Comparison of ENCODE assay signal across 8 cellular contexts in the genomic region with DNA sequence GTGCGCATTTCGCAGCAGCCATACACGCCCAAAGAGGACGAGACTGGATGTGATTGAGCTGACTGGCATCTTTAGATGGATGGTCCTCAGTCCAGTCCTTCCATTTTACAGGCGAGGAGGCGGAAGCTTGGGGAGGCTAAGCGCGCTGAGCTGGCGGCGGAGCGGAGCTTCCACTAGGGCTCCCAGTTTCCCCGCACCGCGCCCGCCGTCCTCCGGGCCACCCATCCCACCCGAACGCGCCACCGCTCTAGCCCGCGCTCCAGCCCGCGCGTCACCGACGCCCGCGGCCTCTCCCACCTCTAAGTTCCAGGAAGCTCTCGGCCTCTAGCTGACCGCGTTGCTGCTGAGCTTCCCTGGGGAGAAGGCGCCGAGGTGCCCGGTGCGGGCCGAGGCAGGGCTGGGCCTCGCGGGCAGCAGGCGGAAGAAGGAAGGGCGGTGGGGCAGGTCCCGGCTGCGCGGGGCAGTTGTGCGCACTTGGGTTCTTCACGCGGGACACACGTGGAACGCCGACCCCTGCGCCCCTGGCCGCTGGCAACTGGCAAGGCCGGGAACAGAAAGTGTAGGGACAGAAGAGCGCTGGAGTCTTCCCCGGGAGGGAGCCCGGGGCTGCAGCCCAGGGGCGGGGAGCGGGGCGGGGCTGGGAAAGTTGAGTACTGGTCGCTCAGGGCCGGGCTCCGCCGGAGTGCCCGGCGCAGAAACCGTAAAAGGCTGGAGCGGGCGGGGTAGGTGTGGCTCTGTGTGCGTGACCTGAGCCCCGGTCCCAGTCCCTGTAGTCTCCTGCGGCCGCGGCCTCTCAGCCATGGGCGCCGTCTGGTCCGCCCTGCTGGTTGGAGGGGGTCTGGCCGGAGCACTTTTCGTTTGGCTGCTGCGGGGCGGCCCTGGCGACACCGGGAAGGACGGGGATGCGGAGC. TPM values are rescaled to one million over a fixed set of nuclear protein-coding genes. Genes with fewer than 3 reads are reported as not detected.
DNase-seq lines count a peak whose midpoint lies in the region; ATAC-seq and TF ChIP-seq lines count a peak whose summit lies in the region.

A gene (plus strand): TSS at position 763 of the 911 bp plus-strand sequence. CDS start 37 bp downstream, at position 800.

- DNase-seq in stimulated activated CD4-positive, alpha-beta T cell treated with anti-CD3 and anti-CD28 coated beads, Interleukin-12 subunit alpha, Interleukin-12 subunit beta, amount 100 ng/mL, for 4 hours, result peak; percentile 29
- DNase-seq in stimulated activated CD4-positive, alpha-beta T cell treated with anti-CD3 and anti-CD28 coated beads, Interleukin-1b, Interleukin-23, amount 100 ng/mL, for 48 hours, result no peak
- DNase-seq in NCI-H1417 (lab: John Stamatoyannopoulos, UW), result peak; percentile 30 to 87 (median 87)
- peak; percentile 13 for DNase-seq in activated CD4-positive, alpha-beta T cell treated with anti-CD3 and anti-CD28 coated beads, Interleukin-2, amount 10 ng/mL, durations not matched to agents 7 days and 5 days
- peak; percentile 61 for DNase-seq in endothelial cell (ENCODE audit: low spot score)
- peak; percentile 51 to 62 for DNase-seq in lung microvascular endothelial cell (ENCODE audit: low read depth in 2 of 2)
- peak; percentile 37 for DNase-seq in stimulated activated naive CD8-positive, alpha-beta T cell treated with anti-CD3 and anti-CD28 coated beads, Interleukin-15, Interleukin-2, amounts not matched to agents 100 U/mL and 50 U/mL, for 24 hours

- H3K36me3 Mint-ChIP-seq in activated CD4-positive, alpha-beta T cell treated with anti-CD3 and anti-CD28 coated beads, Interleukin-2, amount 10 ng/mL, durations not matched to agents 7 days and 5 days (ENCODE audit: low read depth), result peaks cover 4% of the 10 kb centered on the region
- H3K36me3 Mint-ChIP-seq in endothelial cell (ENCODE audit: low read depth, unreplicated experiment), result peaks cover 8% of the 10 kb centered on the region

- H3K9me3 Mint-ChIP-seq in activated CD4-positive, alpha-beta T cell treated with anti-CD3 and anti-CD28 coated beads, Interleukin-2, amount 10 ng/mL, durations not matched to agents 7 days and 5 days, result peaks cover 2% of the 10 kb centered on the region
- no peaks in the 10 kb centered on the region for H3K9me3 Mint-ChIP-seq in endothelial cell (ENCODE audit: unreplicated experiment)

- ATAC-seq in stimulated activated naive CD8-positive, alpha-beta T cell treated with anti-CD3 and anti-CD28 coated beads, Interleukin-15, Interleukin-2, amounts not matched to agents 100 U/mL and 50 U/mL, for 24 hours, result peak; percentile 29
- ATAC-seq in HG03175 (IDR thresholded peaks at IDR 0.05; ENCODE audit: unreplicated experiment), result no peak

- H3K27me3 Mint-ChIP-seq in activated CD4-positive, alpha-beta T cell treated with anti-CD3 and anti-CD28 coated beads, Interleukin-2, amount 10 ng/mL, durations not matched to agents 7 days and 5 days, result peaks cover 40% of the 10 kb centered on the region
- peaks cover 6% of the 10 kb centered on the region for H3K27me3 Mint-ChIP-seq in endothelial cell (ENCODE audit: unreplicated experiment)

- peak within 1 kb of the TSS; percentile 61 for H3K27ac Mint-ChIP-seq in activated CD4-positive, alpha-beta T cell treated with anti-CD3 and anti-CD28 coated beads, Interleukin-2, amount 10 ng/mL, durations not matched to agents 7 days and 5 days
- peak within 1 kb of the TSS; percentile 25 for H3K27ac Mint-ChIP-seq in endothelial cell (ENCODE audit: unreplicated experiment)

- CTCF ChIA-PET in activated CD4-positive, alpha-beta T cell treated with anti-CD3 and anti-CD28 coated beads, Interleukin-2, amount 10 ng/mL, durations not matched to agents 7 days and 5 days (lab: Charles Lee), result interaction anchor here (0.9 to 4.0 kb wide), 12 partner anchors 10 to 89 kb away, joined by 3 to 11 read pairs (median 4); no protein-coding TSS in a partner anchor

- POLR2A ChIA-PET in activated CD4-positive, alpha-beta T cell treated with anti-CD3 and anti-CD28 coated beads, Interleukin-2, amount 10 ng/mL, durations not matched to agents 7 days and 5 days (lab: Charles Lee), result no interaction called here

- peaks cover 42% of the 10 kb centered on the region for H3K4me1 Mint-ChIP-seq in activated CD4-positive, alpha-beta T cell treated with anti-CD3 and anti-CD28 coated beads, Interleukin-2, amount 10 ng/mL, durations not matched to agents 7 days and 5 days
- peaks cover 22% of the 10 kb centered on the region for H3K4me1 Mint-ChIP-seq in endothelial cell (ENCODE audit: unreplicated experiment)

- no peak for TF ChIP-seq CTCF in endothelial cell (IDR thresholded peaks at IDR 0.05; ENCODE audit: unreplicated experiment)

- peak within 1 kb of the TSS; percentile 75 for H3K4me3 Mint-ChIP-seq in activated CD4-positive, alpha-beta T cell treated with anti-CD3 and anti-CD28 coated beads, Interleukin-2, amount 10 ng/mL, durations not matched to agents 7 days and 5 days
- H3K4me3 Mint-ChIP-seq in endothelial cell (ENCODE audit: unreplicated experiment), result peak within 1 kb of the TSS; percentile 88

RNA-seq across cellular contexts. Expression of the gene that starts here (rescaled TPM):
- total RNA-seq in activated CD4-positive, alpha-beta T cell treated with anti-CD3 and anti-CD28 coated beads, Interleukin-2, amount 10 ng/mL, durations not matched to agents 7 days and 5 days, result 1 to 10 TPM in 1 of 2 experiments, under 1 TPM in 1; 0.77 to 1.2 TPM
- 1.8 TPM for total RNA-seq in endothelial cell (ENCODE audit: unreplicated experiment)
- total RNA-seq in lung microvascular endothelial cell, result 0.40 and 1.5 TPM in 2 replicates
